In the genomic region with DNA sequence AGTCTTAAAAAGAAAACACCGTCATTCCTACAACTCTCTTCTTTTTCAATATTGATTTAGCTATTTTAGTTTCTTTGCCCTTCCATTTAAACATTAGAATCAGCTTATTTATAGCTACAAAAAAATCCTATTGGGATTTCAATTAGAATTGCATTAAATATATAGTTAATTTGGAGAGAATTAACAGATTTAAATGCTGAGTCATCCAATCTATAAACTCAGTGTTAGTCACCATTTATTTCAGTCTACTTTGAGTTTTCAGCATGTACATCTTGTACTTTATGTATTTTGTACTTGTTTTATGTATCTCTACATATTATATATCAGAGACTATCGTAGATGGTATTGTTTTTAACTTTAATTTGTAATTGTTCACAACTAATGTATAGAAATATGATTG, we compare ENCODE assay signal across 1 cellular context.
TF ChIP-seq lines count a peak whose summit lies in the region.

No MANE protein-coding gene starts in this region.

TF ChIP-seq in A549, 52 proteins besides CTCF, POLR2A, EP300 and RAD21 (continued from another document):
- TF ChIP-seq, protein P1, sequence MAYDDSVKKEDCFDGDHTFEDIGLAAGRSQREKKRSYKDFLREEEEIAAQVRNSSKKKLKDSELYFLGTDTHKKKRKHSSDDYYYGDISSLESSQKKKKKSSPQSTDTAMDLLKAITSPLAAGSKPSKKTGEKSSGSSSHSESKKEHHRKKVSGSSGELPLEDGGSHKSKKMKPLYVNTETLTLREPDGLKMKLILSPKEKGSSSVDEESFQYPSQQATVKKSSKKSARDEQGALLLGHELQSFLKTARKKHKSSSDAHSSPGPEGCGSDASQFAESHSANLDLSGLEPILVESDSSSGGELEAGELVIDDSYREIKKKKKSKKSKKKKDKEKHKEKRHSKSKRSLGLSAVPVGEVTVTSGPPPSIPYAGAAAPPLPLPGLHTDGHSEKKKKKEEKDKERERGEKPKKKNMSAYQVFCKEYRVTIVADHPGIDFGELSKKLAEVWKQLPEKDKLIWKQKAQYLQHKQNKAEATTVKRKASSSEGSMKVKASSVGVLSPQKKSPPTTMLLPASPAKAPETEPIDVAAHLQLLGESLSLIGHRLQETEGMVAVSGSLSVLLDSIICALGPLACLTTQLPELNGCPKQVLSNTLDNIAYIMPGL (CRISPR knock-in tag; IDR thresholded peaks at IDR 0.05; ENCODE audit: borderline replicate concordance) = no peak
- no peak for TF ChIP-seq ZC3H11A (IDR thresholded peaks at IDR 0.05)
- no peak for TF ChIP-seq JUN (IDR thresholded peaks at IDR 0.05)
- TF ChIP-seq TP53 (CRISPR knock-in tag; IDR thresholded peaks at IDR 0.05) = no peak
- TF ChIP-seq NR3C1 (IDR thresholded peaks at IDR 0.05) = no peak
- TF ChIP-seq MAFK (IDR thresholded peaks at IDR 0.05; ENCODE audit: partially characterized antibody) = peak; percentile 93
- TF ChIP-seq, protein P2, sequence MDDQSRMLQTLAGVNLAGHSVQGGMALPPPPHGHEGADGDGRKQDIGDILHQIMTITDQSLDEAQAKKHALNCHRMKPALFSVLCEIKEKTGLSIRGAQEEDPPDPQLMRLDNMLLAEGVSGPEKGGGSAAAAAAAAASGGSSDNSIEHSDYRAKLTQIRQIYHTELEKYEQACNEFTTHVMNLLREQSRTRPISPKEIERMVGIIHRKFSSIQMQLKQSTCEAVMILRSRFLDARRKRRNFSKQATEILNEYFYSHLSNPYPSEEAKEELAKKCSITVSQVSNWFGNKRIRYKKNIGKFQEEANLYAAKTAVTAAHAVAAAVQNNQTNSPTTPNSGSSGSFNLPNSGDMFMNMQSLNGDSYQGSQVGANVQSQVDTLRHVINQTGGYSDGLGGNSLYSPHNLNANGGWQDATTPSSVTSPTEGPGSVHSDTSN (IDR thresholded peaks at IDR 0.05) = no peak
